27 cellular contexts compared by ENCODE assay signal in genomic region chr7:25754333-25754732, GRCh38.
DNase-seq lines count a peak whose midpoint lies in the region; ATAC-seq, FAIRE-seq and TF ChIP-seq lines count a peak whose summit lies in the region.
"Had no signal": no experiment of that assay in that cellular context is flagged by ENCODE, and none has a peak within 500 bp of the region (broad histone marks: within the 10 kb centered on the region; RNA-seq: fewer than 3 reads in every experiment).

No MANE protein-coding gene starts in this region.

- no peaks in the 10 kb centered on the region for H3K4me1 ChIP-seq in astrocyte (ENCODE audit: insufficient read depth, low read length)
- peaks cover 15 to 88% (median 18%) of the 10 kb centered on the region in 3 donors for H3K4me1 ChIP-seq in gastroesophageal sphincter
- peaks cover 0 to 47% (median 8%) of the 10 kb centered on the region in 4 donors for H3K4me1 ChIP-seq in stomach

- intact Hi-C loops in stomach (cut with DNase I; ENCODE audit: low total_unique reads), result no loop called here

- H3K27me3 Mint-ChIP-seq in astrocyte (ENCODE audit: low read depth, unreplicated experiment) (no peaks in the 10 kb centered on the region), nephron progenitor cell (ENCODE audit: low read depth, poor library complexity) (no peaks in the 10 kb centered on the region)
- H3K27me3 Mint-ChIP-seq: activated naive CD4-positive, alpha-beta T cell treated with anti-CD3 and anti-CD28 coated beads, Interleukin-2, amount 10 ng/mL, durations not matched to agents 7 days and 5 days had no signal

- peaks cover 62% of the 10 kb centered on the region for H3K4me1 Mint-ChIP-seq in astrocyte (ENCODE audit: low read depth, unreplicated experiment)
- H3K4me1 Mint-ChIP-seq in nephron progenitor cell, result peaks cover 73% of the 10 kb centered on the region
- H3K4me1 Mint-ChIP-seq: activated naive CD4-positive, alpha-beta T cell treated with anti-CD3 and anti-CD28 coated beads, Interleukin-2, amount 10 ng/mL, durations not matched to agents 7 days and 5 days had no signal

- no peak overlapping the region for H3K27ac ChIP-seq in astrocyte (ENCODE audit: low read depth, low read length)
- H3K27ac ChIP-seq in gastroesophageal sphincter, result peak overlapping the region in 3 of 4 donors; percentile 81 to 87 (median 83)
- peak overlapping the region in 4 of 5 donors; percentile 55 to 84 (median 74) for H3K27ac ChIP-seq in stomach
- H3K27ac ChIP-seq: C4-2B had no signal

- ATAC-seq in gastroesophageal sphincter (peak; percentile 75), GM21381 (IDR thresholded peaks at IDR 0.05; ENCODE audit: unreplicated experiment) (no peak)
- ATAC-seq: left colon; natural killer cell treated with Interleukin-12 subunit alpha and Interleukin-12 subunit beta and Interleukin-15 and Interleukin-18, amount 100 ng/mL, for 72 hours; Panc1; stimulated activated naive CD8-positive, alpha-beta T cell treated with anti-CD3 and anti-CD28 coated beads, Interleukin-15, Interleukin-2, amounts not matched to agents 100 U/mL and 50 U/mL, for 24 hours had no signal

- peak overlapping the region; percentile 93 for H3K27ac Mint-ChIP-seq in astrocyte (ENCODE audit: unreplicated experiment)
- peak overlapping the region; percentile 99 for H3K27ac Mint-ChIP-seq in nephron progenitor cell
- H3K27ac Mint-ChIP-seq: activated naive CD4-positive, alpha-beta T cell treated with anti-CD3 and anti-CD28 coated beads, Interleukin-2, amount 10 ng/mL, durations not matched to agents 7 days and 5 days; H9; natural killer cell treated with Interleukin-12 subunit alpha and Interleukin-12 subunit beta and Interleukin-15 and Interleukin-18, amount 100 ng/mL, for 72 hours; progenitor cell of endocrine pancreas; T-helper 1 cell treated with Interleukin-12 subunit alpha and Interleukin-12 subunit beta and Interleukin-4 antibody, amounts not matched to agents 30 μg/mL and 1 μg/mL, for 36 hours had no signal

- TF ChIP-seq POLR2A in gastroesophageal sphincter (IDR thresholded peaks at IDR 0.05) (no peak), stomach (IDR thresholded peaks at IDR 0.05) (no peak)

- H3K9me3 ChIP-seq in astrocyte (ENCODE audit: insufficient read depth, low read depth, low read length) (no peaks in the 10 kb centered on the region), gastroesophageal sphincter (no peaks in the 10 kb centered on the region), stomach (no peaks in the 10 kb centered on the region)

- H3K9me3 Mint-ChIP-seq in astrocyte (ENCODE audit: unreplicated experiment), result no peaks in the 10 kb centered on the region
- H3K9me3 Mint-ChIP-seq in nephron progenitor cell, result no peaks in the 10 kb centered on the region
- H3K9me3 Mint-ChIP-seq: activated naive CD4-positive, alpha-beta T cell treated with anti-CD3 and anti-CD28 coated beads, Interleukin-2, amount 10 ng/mL, durations not matched to agents 7 days and 5 days; H9; natural killer cell treated with Interleukin-12 subunit alpha and Interleukin-12 subunit beta and Interleukin-15 and Interleukin-18, amount 100 ng/mL, for 72 hours; T-helper 1 cell treated with Interleukin-12 subunit alpha and Interleukin-12 subunit beta and Interleukin-4 antibody, amounts not matched to agents 30 μg/mL and 1 μg/mL, for 36 hours had no signal

- H3K9ac ChIP-seq in astrocyte (ENCODE audit: low read length), result no peak overlapping the region

- H2AFZ ChIP-seq in astrocyte (ENCODE audit: low read depth, low read length), result no peak overlapping the region

- H3K4me3 Mint-ChIP-seq in astrocyte (ENCODE audit: unreplicated experiment) (no peak overlapping the region), nephron progenitor cell (no peak overlapping the region)
- H3K4me3 Mint-ChIP-seq: activated naive CD4-positive, alpha-beta T cell treated with anti-CD3 and anti-CD28 coated beads, Interleukin-2, amount 10 ng/mL, durations not matched to agents 7 days and 5 days; H9; natural killer cell treated with Interleukin-12 subunit alpha and Interleukin-12 subunit beta and Interleukin-15 and Interleukin-18, amount 100 ng/mL, for 72 hours; T-helper 1 cell treated with Interleukin-12 subunit alpha and Interleukin-12 subunit beta and Interleukin-4 antibody, amounts not matched to agents 30 μg/mL and 1 μg/mL, for 36 hours had no signal

- DNase-seq in astrocyte (ENCODE audit: low read depth) (no peak), nephron progenitor cell (no peak), stomach (no peak), HT-29 (ENCODE audit: low spot score) (no peak), mesenteric fat pad (ENCODE audit: low spot score) (no peak), RCC 7860 (ENCODE audit: low spot score) (no peak)
- DNase-seq: ACHN; activated CD4-positive, alpha-beta T cell treated with anti-CD3 and anti-CD28 coated beads for 48 hours; activated naive CD4-positive, alpha-beta T cell treated with anti-CD3 and anti-CD28 coated beads, Interleukin-2, amount 10 ng/mL, durations not matched to agents 7 days and 5 days; effector CD8-positive, alpha-beta T cell; H9; mesendoderm; NCI-H2171; NCI-H524; NK-92 treated with Interleukin-12 subunit alpha and Interleukin-12 subunit beta, amount 100 ng/mL, for 24 hours; stimulated activated CD4-positive, alpha-beta T cell treated with anti-CD3 and anti-CD28 coated beads, Interleukin-2, amount 100 ng/mL, for 48 hours; stimulated activated naive CD8-positive, alpha-beta T cell treated with anti-CD3 and anti-CD28 coated beads, Interleukin-15, Interleukin-2, amounts not matched to agents 100 U/mL and 50 U/mL, for 24 hours had no signal

- H3K36me3 Mint-ChIP-seq in astrocyte (ENCODE audit: low read depth, unreplicated experiment) (no peaks in the 10 kb centered on the region), nephron progenitor cell (ENCODE audit: low read depth) (no peaks in the 10 kb centered on the region)
- H3K36me3 Mint-ChIP-seq: activated naive CD4-positive, alpha-beta T cell treated with anti-CD3 and anti-CD28 coated beads, Interleukin-2, amount 10 ng/mL, durations not matched to agents 7 days and 5 days; natural killer cell treated with Interleukin-12 subunit alpha and Interleukin-12 subunit beta and Interleukin-15 and Interleukin-18, amount 100 ng/mL, for 72 hours had no signal

- no peaks in the 10 kb centered on the region for H3K27me3 ChIP-seq in astrocyte (ENCODE audit: insufficient read depth, low read length)
- H3K27me3 ChIP-seq in gastroesophageal sphincter, result no peaks in the 10 kb centered on the region
- H3K27me3 ChIP-seq in stomach, result no peaks in the 10 kb centered on the region

- no peak for TF ChIP-seq EP300 in gastroesophageal sphincter (IDR thresholded peaks at IDR 0.05)
- peak; percentile 75 for TF ChIP-seq EP300 in stomach (IDR thresholded peaks at IDR 0.05)

- no peak for FAIRE-seq in astrocyte (lab: Jason Lieb, UNC)
- FAIRE-seq in RCC 7860 (lab: Jason Lieb, UNC), result no peak
- FAIRE-seq: GM18507, urothelium cell line had no signal

- no peak overlapping the region for H3K4me2 ChIP-seq in astrocyte (ENCODE audit: low read length)

- H3K79me2 ChIP-seq in astrocyte (ENCODE audit: insufficient read depth, low read length), result no peaks in the 10 kb centered on the region

- no peak overlapping the region for H3K4me3 ChIP-seq in astrocyte (ENCODE audit: insufficient read depth, low read depth, low read length)
- H3K4me3 ChIP-seq in gastroesophageal sphincter, result no peak overlapping the region
- no peak overlapping the region for H3K4me3 ChIP-seq in stomach

- 43 to 44% methylated on average over 2 to 6 of the region's 7 CpGs for WGBS in gastroesophageal sphincter (ENCODE audit: low coverage in 1 of 2), 2 donors
- 63 to 83% (median 78%) methylated on average over 7 of the region's 7 CpGs for WGBS in stomach, 5 donors

- H3K36me3 ChIP-seq in astrocyte (ENCODE audit: insufficient read depth, low read length) (no peaks in the 10 kb centered on the region), gastroesophageal sphincter (no peaks in the 10 kb centered on the region), stomach (no peaks in the 10 kb centered on the region)

- H4K20me1 ChIP-seq in astrocyte (ENCODE audit: insufficient read depth, low read length), result no peaks in the 10 kb centered on the region

- TF ChIP-seq CTCF in astrocyte (IDR thresholded peaks at IDR 0.05; ENCODE audit: insufficient read depth, low read depth, low read length), result no peak
- no peak for TF ChIP-seq CTCF in gastroesophageal sphincter (IDR thresholded peaks at IDR 0.05)
- no peak for TF ChIP-seq CTCF in nephron progenitor cell (IDR thresholded peaks at IDR 0.05)
- TF ChIP-seq CTCF in stomach (IDR thresholded peaks at IDR 0.05), result no peak
